In the genomic region with DNA sequence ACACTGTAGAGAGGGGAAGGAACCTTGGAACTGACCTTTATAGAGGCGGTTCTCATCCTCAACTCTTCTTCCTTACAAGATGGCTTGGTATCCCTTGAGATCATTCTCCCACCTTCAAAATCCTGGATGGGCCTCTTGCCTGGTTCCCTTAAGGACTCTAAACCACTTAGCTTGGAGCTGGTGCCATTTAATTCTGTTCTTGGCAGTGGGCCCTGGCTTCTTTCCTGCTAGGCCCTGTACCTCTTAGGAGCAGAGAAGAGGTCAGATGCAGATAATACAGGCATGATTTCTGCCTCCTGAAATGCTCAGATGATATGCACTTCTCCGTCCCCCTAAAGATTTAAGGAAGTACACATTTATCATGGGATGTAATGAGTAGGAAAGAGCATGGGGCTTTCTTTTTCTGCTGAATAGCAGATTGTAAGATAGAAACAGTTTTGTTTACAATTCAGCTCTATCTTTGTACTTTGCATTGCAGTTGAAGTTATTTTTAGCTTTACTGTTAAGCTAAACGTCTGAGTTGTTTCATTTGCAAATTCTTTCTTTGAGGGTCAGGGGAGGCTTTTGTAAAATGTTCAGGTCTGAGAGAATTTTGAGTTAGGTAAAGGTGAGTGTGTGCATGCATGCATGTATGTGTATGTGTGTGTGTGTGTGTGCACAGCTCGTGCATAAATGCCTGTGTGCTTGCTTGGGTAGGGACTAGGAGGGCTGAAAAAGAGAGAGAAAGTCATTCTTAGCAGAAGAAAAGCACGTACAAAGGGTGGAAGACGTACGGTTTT, we compare ENCODE assay signal across 9 cellular contexts.
DNase-seq lines count a peak whose midpoint lies in the region; ATAC-seq, FAIRE-seq and TF ChIP-seq lines count a peak whose summit lies in the region.
"Had no signal": no experiment of that assay in that cellular context is flagged by ENCODE, and none has a peak within 500 bp of the region (broad histone marks: within the 10 kb centered on the region; RNA-seq: fewer than 3 reads in every experiment).

No MANE protein-coding gene starts in this region.

- H3K4me1 ChIP-seq in gastroesophageal sphincter (peaks cover 24 to 78% (median 24%) of the 10 kb centered on the region in 3 donors), small intestine (ENCODE audit: control insufficient read depth in 2 of 2, insufficient read depth in 1 of 2, low read depth in 1 of 2, low read length in 1 of 2) (peaks cover 2 to 3% of the 10 kb centered on the region in 2 donors), Peyer's patch (peaks cover 0 to 9% (median 0%) of the 10 kb centered on the region in 4 donors)

- H3K27ac ChIP-seq in gastroesophageal sphincter (peak overlapping the region; percentile 63 to 76 (median 72)), small intestine (ENCODE audit: low read depth in 1 of 2, low read length in 1 of 2) (no peak overlapping the region), Peyer's patch (no peak overlapping the region)

- no peaks in the 10 kb centered on the region for H3K27me3 ChIP-seq in gastroesophageal sphincter
- H3K27me3 ChIP-seq in small intestine (ENCODE audit: control insufficient read depth in 2 of 2, insufficient read depth in 2 of 2, low read length in 2 of 2), result peaks cover 0 to 2% of the 10 kb centered on the region in 2 donors
- H3K27me3 ChIP-seq in Peyer's patch, result no peaks in the 10 kb centered on the region

- no peak for TF ChIP-seq EP300 in gastroesophageal sphincter (IDR thresholded peaks at IDR 0.05)

- DNase-seq in NCI-H2029 (lab: John Stamatoyannopoulos, UW) (peak; percentile 47), small intestine (peak; percentile 7), Peyer's patch (no peak)
- DNase-seq in activated naive CD4-positive, alpha-beta T cell treated with Interleukin-2 at 50 U/mL for 16 hours, result no peak
- no peak for DNase-seq in activated CD8-positive, alpha-beta memory T cell treated with anti-CD3 and anti-CD28 coated beads for 24 hours
- DNase-seq: NCI-H1048 had no signal

- WGBS in gastroesophageal sphincter (ENCODE audit: low coverage in 1 of 2), 2 donors, result 7 to 18% methylated on average over 4 to 7 of the region's 7 CpGs
- WGBS in small intestine, 3 donors, result 15 to 22% (median 22%) methylated on average over 7 of the region's 7 CpGs

- no peak for FAIRE-seq in small intestine (lab: Jason Lieb, UNC)

- H3K9me3 ChIP-seq in gastroesophageal sphincter, result no peaks in the 10 kb centered on the region
- H3K9me3 ChIP-seq in small intestine (ENCODE audit: control insufficient read depth, low read depth), result no peaks in the 10 kb centered on the region
- no peaks in the 10 kb centered on the region for H3K9me3 ChIP-seq in Peyer's patch

- TF ChIP-seq POLR2A in gastroesophageal sphincter (IDR thresholded peaks at IDR 0.05), result no peak
- no peak for TF ChIP-seq POLR2A in Peyer's patch (IDR thresholded peaks at IDR 0.05)

- TF ChIP-seq CTCF in gastroesophageal sphincter (IDR thresholded peaks at IDR 0.05) (no peak), Peyer's patch (IDR thresholded peaks at IDR 0.05) (no peak)

- ATAC-seq in GM21529 (IDR thresholded peaks at IDR 0.05; ENCODE audit: unreplicated experiment) (peak; percentile 39), gastroesophageal sphincter (no peak), GM21825 (IDR thresholded peaks at IDR 0.05; ENCODE audit: unreplicated experiment) (no peak)

- no peak overlapping the region for H3K4me3 ChIP-seq in gastroesophageal sphincter
- no peak overlapping the region for H3K4me3 ChIP-seq in small intestine (ENCODE audit: low read depth in 1 of 2, low read length in 2 of 2)
- no peak overlapping the region for H3K4me3 ChIP-seq in Peyer's patch

- no peaks in the 10 kb centered on the region for H3K36me3 ChIP-seq in gastroesophageal sphincter
- H3K36me3 ChIP-seq in small intestine (ENCODE audit: control insufficient read depth in 2 of 2, insufficient read depth in 2 of 2, low read length in 2 of 2), result no peaks in the 10 kb centered on the region
- no peaks in the 10 kb centered on the region for H3K36me3 ChIP-seq in Peyer's patch

Comparison
In these comparisons a context has a peak if more than half of its experiments do, and no peak if none do; other contexts are left out.
1. DNase-seq: peak in NCI-H2029 (single experiment) and small intestine (single experiment); none in activated naive CD4-positive, alpha-beta T cell treated with Interleukin-2 at 50 U/mL for 16 hours (single experiment), Peyer's patch (0 of 3) and activated CD8-positive, alpha-beta memory T cell treated with anti-CD3 and anti-CD28 coated beads for 24 hours (single experiment).
2. H3K27ac ChIP-seq: peak in gastroesophageal sphincter (4 of 4); none in small intestine (0 of 2) and Peyer's patch (0 of 4).